In the genomic region with DNA sequence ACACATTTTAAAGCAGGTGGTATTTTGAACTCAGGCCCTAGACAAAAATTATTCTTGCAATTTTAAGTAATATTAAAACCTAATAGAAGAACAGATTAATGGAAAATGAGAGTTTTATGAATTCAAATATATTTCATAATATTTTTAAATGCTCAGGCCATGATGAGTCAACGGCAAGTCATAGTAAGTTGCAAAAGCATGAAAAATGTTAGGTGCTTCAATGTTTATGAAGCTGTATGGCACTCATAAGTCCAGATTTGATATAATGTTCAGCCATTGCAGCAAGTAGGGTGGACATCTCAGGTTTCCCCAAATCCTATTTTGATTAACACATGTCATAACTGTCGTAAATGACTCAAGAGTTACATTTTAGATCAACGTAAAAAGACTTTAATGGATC, we compare ENCODE assay signal across 1 cellular context.
TF ChIP-seq lines count a peak whose summit lies in the region.

No MANE protein-coding gene starts in this region.

TF ChIP-seq in K562, 482 proteins besides CTCF, POLR2A, EP300 and RAD21 (continued from another document):
- TF ChIP-seq, protein P1, sequence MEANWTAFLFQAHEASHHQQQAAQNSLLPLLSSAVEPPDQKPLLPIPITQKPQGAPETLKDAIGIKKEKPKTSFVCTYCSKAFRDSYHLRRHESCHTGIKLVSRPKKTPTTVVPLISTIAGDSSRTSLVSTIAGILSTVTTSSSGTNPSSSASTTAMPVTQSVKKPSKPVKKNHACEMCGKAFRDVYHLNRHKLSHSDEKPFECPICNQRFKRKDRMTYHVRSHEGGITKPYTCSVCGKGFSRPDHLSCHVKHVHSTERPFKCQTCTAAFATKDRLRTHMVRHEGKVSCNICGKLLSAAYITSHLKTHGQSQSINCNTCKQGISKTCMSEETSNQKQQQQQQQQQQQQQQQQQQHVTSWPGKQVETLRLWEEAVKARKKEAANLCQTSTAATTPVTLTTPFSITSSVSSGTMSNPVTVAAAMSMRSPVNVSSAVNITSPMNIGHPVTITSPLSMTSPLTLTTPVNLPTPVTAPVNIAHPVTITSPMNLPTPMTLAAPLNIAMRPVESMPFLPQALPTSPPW (CRISPR knock-in tag; IDR thresholded peaks at IDR 0.05): no peak
- TF ChIP-seq ZBTB8A (IDR thresholded peaks at IDR 0.05; ENCODE audit: partially characterized antibody): no peak
- TF ChIP-seq, protein P2, sequence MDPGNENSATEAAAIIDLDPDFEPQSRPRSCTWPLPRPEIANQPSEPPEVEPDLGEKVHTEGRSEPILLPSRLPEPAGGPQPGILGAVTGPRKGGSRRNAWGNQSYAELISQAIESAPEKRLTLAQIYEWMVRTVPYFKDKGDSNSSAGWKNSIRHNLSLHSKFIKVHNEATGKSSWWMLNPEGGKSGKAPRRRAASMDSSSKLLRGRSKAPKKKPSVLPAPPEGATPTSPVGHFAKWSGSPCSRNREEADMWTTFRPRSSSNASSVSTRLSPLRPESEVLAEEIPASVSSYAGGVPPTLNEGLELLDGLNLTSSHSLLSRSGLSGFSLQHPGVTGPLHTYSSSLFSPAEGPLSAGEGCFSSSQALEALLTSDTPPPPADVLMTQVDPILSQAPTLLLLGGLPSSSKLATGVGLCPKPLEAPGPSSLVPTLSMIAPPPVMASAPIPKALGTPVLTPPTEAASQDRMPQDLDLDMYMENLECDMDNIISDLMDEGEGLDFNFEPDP (CRISPR knock-in tag; IDR thresholded peaks at IDR 0.05): no peak
